In genomic region chr10:93762979-93763391, GRCh38 we compare ENCODE assay signal across 18 cellular contexts. TPM values are rescaled to one million over a fixed set of nuclear protein-coding genes. Genes with fewer than 3 reads are reported as not detected.
DNase-seq lines count a peak whose midpoint lies in the region; ATAC-seq, FAIRE-seq and TF ChIP-seq lines count a peak whose summit lies in the region.
"Had no signal": no experiment of that assay in that cellular context is flagged by ENCODE, and none has a peak within 500 bp of the region (broad histone marks: within the 10 kb centered on the region; RNA-seq: fewer than 3 reads in every experiment).

No MANE protein-coding gene starts in this region.

- POLR2A ChIA-PET in Panc1 (lab: Charles Lee): no interaction called here

- no peaks in the 10 kb centered on the region for H3K36me3 ChIP-seq in Panc1 (ENCODE audit: control insufficient read depth, insufficient read depth, low read length)
- no peaks in the 10 kb centered on the region for H3K36me3 ChIP-seq in mucosa of descending colon (ENCODE audit: low read depth)
- H3K36me3 ChIP-seq: stomach had no signal

- H3K27me3 ChIP-seq in Panc1 (ENCODE audit: control insufficient read depth, insufficient read depth, low read length): no peaks in the 10 kb centered on the region; the same call in 1 of the 2 replicates

- FAIRE-seq in GM18507 (lab: Jason Lieb, UNC): peak; percentile 58
- FAIRE-seq: G401.6 had no signal

- in situ Hi-C loops in Panc1 (cut with HindIII; ENCODE audit: low pct_unique_long_range_greater_than_20kb, low sequenced_read_pairs): no loop called here

- H3K27ac ChIP-seq in Panc1 (ENCODE audit: low read length): no peak overlapping the region
- H3K27ac ChIP-seq: stomach had no signal

- no TSS peak for BruUV-seq in Panc1 (replicated peaks; lab: Mats Ljungman, UMichigan)

- H3K4me1 ChIP-seq in Panc1 (ENCODE audit: control insufficient read depth, insufficient read depth, low read length) (no peaks in the 10 kb centered on the region), mucosa of descending colon (ENCODE audit: low read depth) (no peaks in the 10 kb centered on the region)

- no peak overlapping the region for H3K4me3 ChIP-seq in Panc1 (ENCODE audit: low read depth in 2 of 2, low read length in 2 of 2)
- no peak overlapping the region for H3K4me3 ChIP-seq in mucosa of descending colon
- H3K4me3 ChIP-seq: stomach had no signal

- CTCF ChIA-PET in Panc1 (lab: Charles Lee): no interaction called here

- peak; percentile 91 for ATAC-seq in HG02610 (IDR thresholded peaks at IDR 0.05; ENCODE audit: unreplicated experiment)
- 0 out of 2 replicates have a peak, but pooled peaks have one; percentile 38 for ATAC-seq in Panc1
- peak; percentile 8 for ATAC-seq in mucosa of descending colon
- ATAC-seq: T-cell had no signal

- no peak for TF ChIP-seq CTCF in Panc1 (IDR thresholded peaks at IDR 0.05)
- no peak for TF ChIP-seq CTCF in mucosa of descending colon (IDR thresholded peaks at IDR 0.05)

- H3K9me3 ChIP-seq in Panc1 (ENCODE audit: control insufficient read depth, insufficient read depth, low read depth, low read length) (no peaks in the 10 kb centered on the region), mucosa of descending colon (no peaks in the 10 kb centered on the region)
- H3K9me3 ChIP-seq: stomach had no signal

- intact Hi-C loops in Panc1 (cut with micrococcal nuclease; ENCODE audit: unreplicated experiment): no loop called here
- intact Hi-C loops in mucosa of descending colon (cut with DNase I, micrococcal nuclease): no loop called here

- DNase-seq in GM18507 (ENCODE audit: extremely low spot score, insufficient read length, low read depth): no peak
- DNase-seq in Panc1 (ENCODE audit: low read depth, low spot score): no peak
- peak in 1 of 3 donors; percentile 40 for DNase-seq in mucosa of descending colon
- no peak for DNase-seq in OCI-M2 (lab: John Stamatoyannopoulos, UW; ENCODE audit: unreplicated experiment)
- no peak for DNase-seq in RKO (ENCODE audit: low spot score)
- DNase-seq in superior temporal gyrus (ENCODE audit: extremely low spot score): no peak
- DNase-seq in NCI-H345 treated with DMSO at 0.1 percent for 48 hours (lab: John Stamatoyannopoulos, UW; ENCODE audit: unreplicated experiment): no peak
- DNase-seq: activated CD4-positive, alpha-beta T cell treated with anti-CD3 and anti-CD28 coated beads, Interleukin-2, amount 50 U/mL, for 1 hour; activated gamma-delta T cell treated with Interleukin-2 at 50 U/mL for 16 hours; midbrain; NCI-H526; stimulated activated CD4-positive, alpha-beta T cell treated with anti-CD3 and anti-CD28 coated beads, Interleukin-4, amount 100 ng/mL, for 4 hours; stomach; T-cell had no signal

RNA-seq across cellular contexts. Expression of gene LGI1, which starts 5.2 kb away (rescaled TPM):
- total RNA-seq in Panc1 (2021; ENCODE audit: unreplicated experiment): not detected
- not detected for polyA plus RNA-seq in Panc1 (2012; ENCODE audit: insufficient read length)
- 1 to 10 TPM in 2 of 3 donors, under 1 TPM in 1; 0.69 to 6.3 (median 1.3) TPM for total RNA-seq in mucosa of descending colon
- total RNA-seq: MCF 10A, pulmonary artery endothelial cell, T-cell had no signal

Comparison
In these comparisons a context has a peak if more than half of its experiments do, and no peak if none do; other contexts are left out.
1. ATAC-seq: peak in every context shown above with its lines; median percentile 91 in HG02610; 38 in Panc1; 8 in mucosa of descending colon.